Comparison of ENCODE assay signal across 1 cellular context in genomic region chrX:47361538-47362511, GRCh38.
A peak's percentile ranks its signal among the peaks of the same experiment; 100 is the strongest.
TF ChIP-seq lines count a peak whose summit lies in the region.

No MANE protein-coding gene starts in this region.

TF ChIP-seq in K562, 482 proteins besides CTCF, POLR2A, EP300 and RAD21 (continues in another document):
- TF ChIP-seq SP2 (IDR thresholded peaks at IDR 0.05; ENCODE audit: extremely low read depth, low read depth, low read length, poor library complexity, severe bottlenecking) (peak; percentile 21), MEIS2 (IDR thresholded peaks at IDR 0.05; ENCODE audit: partially characterized antibody) (no peak), ZNF23 (CRISPR knock-in tag; IDR thresholded peaks at IDR 0.05) (no peak), KDM1A (IDR thresholded peaks at IDR 0.05) (no peak), PTBP1 (IDR thresholded peaks at IDR 0.05; ENCODE audit: low read depth, low read length) (no peak), FOXA1 (IDR thresholded peaks at IDR 0.05; ENCODE audit: borderline replicate concordance) (no peak), RBBP5 (IDR thresholded peaks at IDR 0.05; ENCODE audit: borderline replicate concordance, insufficient read depth, low read length, poor library complexity, severe bottlenecking) (no peak), ZNF589 (CRISPR knock-in tag; IDR thresholded peaks at IDR 0.05; ENCODE audit: low read depth) (no peak), SP1 (CRISPR knock-in tag; IDR thresholded peaks at IDR 0.05) (no peak), RBM25 (IDR thresholded peaks at IDR 0.05; ENCODE audit: low read depth, low read length, severe bottlenecking) (peak; percentile 42), DMBX1 (CRISPR knock-in tag; IDR thresholded peaks at IDR 0.05; ENCODE audit: borderline replicate concordance) (no peak), ZC3H8 (IDR thresholded peaks at IDR 0.05) (no peak), ZNF584 (CRISPR knock-in tag; IDR thresholded peaks at IDR 0.05; ENCODE audit: low read depth) (no peak), SRSF9 (IDR thresholded peaks at IDR 0.05; ENCODE audit: borderline replicate concordance, low read depth, low read length) (no peak), PYGO2 (tag; IDR thresholded peaks at IDR 0.05) (no peak), NCOA1 (IDR thresholded peaks at IDR 0.05; ENCODE audit: low read depth) (no peak), RCOR1 (IDR thresholded peaks at IDR 0.05; ENCODE audit: borderline replicate concordance in 1 of 2, low read depth in 2 of 2, low read length in 2 of 2) (0 out of 4 replicates have a peak, but pooled peaks of 1 of the 2 experiments have one; percentile 30), NFYB (IDR thresholded peaks at IDR 0.05; ENCODE audit: extremely low read depth, insufficient read length) (peak; percentile 78), ZNF75A (CRISPR knock-in tag; IDR thresholded peaks at IDR 0.05) (no peak), ZNF407 (IDR thresholded peaks at IDR 0.05; ENCODE audit: low read depth) (no peak), ZKSCAN3 (CRISPR knock-in tag; IDR thresholded peaks at IDR 0.05) (no peak), ZNF780A (CRISPR knock-in tag; IDR thresholded peaks at IDR 0.05) (no peak), STAT6 (CRISPR knock-in tag; IDR thresholded peaks at IDR 0.05) (no peak), ELF4 (CRISPR knock-in tag; IDR thresholded peaks at IDR 0.05) (no peak), ARHGAP35 (IDR thresholded peaks at IDR 0.05; ENCODE audit: partially characterized antibody) (no peak), ZNF668 (CRISPR knock-in tag; IDR thresholded peaks at IDR 0.05) (no peak), NBN (IDR thresholded peaks at IDR 0.05; ENCODE audit: low read depth) (no peak), YY1 (IDR thresholded peaks at IDR 0.05; ENCODE audit: borderline replicate concordance in 1 of 3, control insufficient read depth in 1 of 3, extremely low read depth in 1 of 3, insufficient read depth in 3 of 3, insufficient read length in 1 of 3, insufficient replicate concordance in 2 of 3, low read depth in 1 of 3, low read length in 2 of 3) (no peak), STAT5A (IDR thresholded peaks at IDR 0.05; ENCODE audit: borderline replicate concordance, low read length) (no peak), CHD2 (IDR thresholded peaks at IDR 0.05; ENCODE audit: low read depth, low read length) (no peak), DIDO1 (tag; IDR thresholded peaks at IDR 0.05; ENCODE audit: low read depth) (no peak), FOS (IDR thresholded peaks at IDR 0.05; ENCODE audit: extremely low read depth, insufficient read length) (peak; percentile 49), CCAR2 (IDR thresholded peaks at IDR 0.05; ENCODE audit: low read depth, low read length) (no peak), DACH1 (IDR thresholded peaks at IDR 0.05; ENCODE audit: partially characterized antibody) (no peak)
- TF ChIP-seq, protein P1, sequence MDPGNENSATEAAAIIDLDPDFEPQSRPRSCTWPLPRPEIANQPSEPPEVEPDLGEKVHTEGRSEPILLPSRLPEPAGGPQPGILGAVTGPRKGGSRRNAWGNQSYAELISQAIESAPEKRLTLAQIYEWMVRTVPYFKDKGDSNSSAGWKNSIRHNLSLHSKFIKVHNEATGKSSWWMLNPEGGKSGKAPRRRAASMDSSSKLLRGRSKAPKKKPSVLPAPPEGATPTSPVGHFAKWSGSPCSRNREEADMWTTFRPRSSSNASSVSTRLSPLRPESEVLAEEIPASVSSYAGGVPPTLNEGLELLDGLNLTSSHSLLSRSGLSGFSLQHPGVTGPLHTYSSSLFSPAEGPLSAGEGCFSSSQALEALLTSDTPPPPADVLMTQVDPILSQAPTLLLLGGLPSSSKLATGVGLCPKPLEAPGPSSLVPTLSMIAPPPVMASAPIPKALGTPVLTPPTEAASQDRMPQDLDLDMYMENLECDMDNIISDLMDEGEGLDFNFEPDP (CRISPR knock-in tag; IDR thresholded peaks at IDR 0.05) = no peak
- TF ChIP-seq, protein P2, sequence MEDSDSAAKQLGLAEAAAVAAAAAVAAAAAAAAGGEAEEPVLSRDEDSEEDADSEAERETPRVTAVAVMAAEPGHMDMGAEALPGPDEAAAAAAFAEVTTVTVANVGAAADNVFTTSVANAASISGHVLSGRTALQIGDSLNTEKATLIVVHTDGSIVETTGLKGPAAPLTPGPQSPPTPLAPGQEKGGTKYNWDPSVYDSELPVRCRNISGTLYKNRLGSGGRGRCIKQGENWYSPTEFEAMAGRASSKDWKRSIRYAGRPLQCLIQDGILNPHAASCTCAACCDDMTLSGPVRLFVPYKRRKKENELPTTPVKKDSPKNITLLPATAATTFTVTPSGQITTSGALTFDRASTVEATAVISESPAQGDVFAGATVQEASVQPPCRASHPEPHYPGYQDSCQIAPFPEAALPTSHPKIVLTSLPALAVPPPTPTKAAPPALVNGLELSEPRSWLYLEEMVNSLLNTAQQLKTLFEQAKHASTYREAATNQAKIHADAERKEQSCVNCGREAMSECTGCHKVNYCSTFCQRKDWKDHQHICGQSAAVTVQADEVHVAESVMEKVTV (CRISPR knock-in tag; IDR thresholded peaks at IDR 0.05) = no peak
- TF ChIP-seq, protein P3, sequence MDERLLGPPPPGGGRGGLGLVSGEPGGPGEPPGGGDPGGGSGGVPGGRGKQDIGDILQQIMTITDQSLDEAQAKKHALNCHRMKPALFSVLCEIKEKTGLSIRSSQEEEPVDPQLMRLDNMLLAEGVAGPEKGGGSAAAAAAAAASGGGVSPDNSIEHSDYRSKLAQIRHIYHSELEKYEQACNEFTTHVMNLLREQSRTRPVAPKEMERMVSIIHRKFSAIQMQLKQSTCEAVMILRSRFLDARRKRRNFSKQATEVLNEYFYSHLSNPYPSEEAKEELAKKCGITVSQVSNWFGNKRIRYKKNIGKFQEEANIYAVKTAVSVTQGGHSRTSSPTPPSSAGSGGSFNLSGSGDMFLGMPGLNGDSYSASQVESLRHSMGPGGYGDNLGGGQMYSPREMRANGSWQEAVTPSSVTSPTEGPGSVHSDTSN (CRISPR knock-in tag; IDR thresholded peaks at IDR 0.05; ENCODE audit: low read depth) = no peak
- TF ChIP-seq, protein P3 (tag; conservative IDR thresholded peaks at IDR 0.05; ENCODE audit: low read depth) = peak; percentile 79
- TF ChIP-seq, protein P4, sequence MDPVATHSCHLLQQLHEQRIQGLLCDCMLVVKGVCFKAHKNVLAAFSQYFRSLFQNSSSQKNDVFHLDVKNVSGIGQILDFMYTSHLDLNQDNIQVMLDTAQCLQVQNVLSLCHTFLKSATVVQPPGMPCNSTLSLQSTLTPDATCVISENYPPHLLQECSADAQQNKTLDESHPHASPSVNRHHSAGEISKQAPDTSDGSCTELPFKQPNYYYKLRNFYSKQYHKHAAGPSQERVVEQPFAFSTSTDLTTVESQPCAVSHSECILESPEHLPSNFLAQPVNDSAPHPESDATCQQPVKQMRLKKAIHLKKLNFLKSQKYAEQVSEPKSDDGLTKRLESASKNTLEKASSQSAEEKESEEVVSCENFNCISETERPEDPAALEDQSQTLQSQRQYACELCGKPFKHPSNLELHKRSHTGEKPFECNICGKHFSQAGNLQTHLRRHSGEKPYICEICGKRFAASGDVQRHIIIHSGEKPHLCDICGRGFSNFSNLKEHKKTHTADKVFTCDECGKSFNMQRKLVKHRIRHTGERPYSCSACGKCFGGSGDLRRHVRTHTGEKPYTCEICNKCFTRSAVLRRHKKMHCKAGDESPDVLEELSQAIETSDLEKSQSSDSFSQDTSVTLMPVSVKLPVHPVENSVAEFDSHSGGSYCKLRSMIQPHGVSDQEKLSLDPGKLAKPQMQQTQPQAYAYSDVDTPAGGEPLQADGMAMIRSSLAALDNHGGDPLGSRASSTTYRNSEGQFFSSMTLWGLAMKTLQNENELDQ (CRISPR knock-in tag; IDR thresholded peaks at IDR 0.05; ENCODE audit: borderline replicate concordance) = no peak
- TF ChIP-seq, protein P5, sequence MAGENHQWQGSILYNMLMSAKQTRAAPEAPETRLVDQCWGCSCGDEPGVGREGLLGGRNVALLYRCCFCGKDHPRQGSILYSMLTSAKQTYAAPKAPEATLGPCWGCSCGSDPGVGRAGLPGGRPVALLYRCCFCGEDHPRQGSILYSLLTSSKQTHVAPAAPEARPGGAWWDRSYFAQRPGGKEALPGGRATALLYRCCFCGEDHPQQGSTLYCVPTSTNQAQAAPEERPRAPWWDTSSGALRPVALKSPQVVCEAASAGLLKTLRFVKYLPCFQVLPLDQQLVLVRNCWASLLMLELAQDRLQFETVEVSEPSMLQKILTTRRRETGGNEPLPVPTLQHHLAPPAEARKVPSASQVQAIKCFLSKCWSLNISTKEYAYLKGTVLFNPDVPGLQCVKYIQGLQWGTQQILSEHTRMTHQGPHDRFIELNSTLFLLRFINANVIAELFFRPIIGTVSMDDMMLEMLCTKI (IDR thresholded peaks at IDR 0.05; ENCODE audit: partially characterized antibody) = no peak
- TF ChIP-seq, protein P6, sequence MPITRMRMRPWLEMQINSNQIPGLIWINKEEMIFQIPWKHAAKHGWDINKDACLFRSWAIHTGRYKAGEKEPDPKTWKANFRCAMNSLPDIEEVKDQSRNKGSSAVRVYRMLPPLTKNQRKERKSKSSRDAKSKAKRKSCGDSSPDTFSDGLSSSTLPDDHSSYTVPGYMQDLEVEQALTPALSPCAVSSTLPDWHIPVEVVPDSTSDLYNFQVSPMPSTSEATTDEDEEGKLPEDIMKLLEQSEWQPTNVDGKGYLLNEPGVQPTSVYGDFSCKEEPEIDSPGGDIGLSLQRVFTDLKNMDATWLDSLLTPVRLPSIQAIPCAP (CRISPR knock-in tag; IDR thresholded peaks at IDR 0.05; ENCODE audit: borderline replicate concordance) = no peak
